Comparison of ENCODE assay signal across 23 cellular contexts in genomic region chr7:120718361-120718760, GRCh38.
"Had no signal": no experiment of that assay in that cellular context is flagged by ENCODE, and none has a peak within 500 bp of the region (broad histone marks: within the 10 kb centered on the region; RNA-seq: fewer than 3 reads in every experiment).

No MANE protein-coding gene starts in this region.

- H3K4me3 ChIP-seq: K562, SJSA1 had no signal

- H3K4me1 ChIP-seq: SJSA1 had no signal

- DNase-seq: Kasumi-1, MM.1S, NCI-H1092 treated with DMSO at 0.1 percent for 48 hours, NCI-H1417 treated with DMSO at 0.1 percent for 48 hours, NCI-H146, NCI-H1694 treated with DMSO at 0.1 percent for 48 hours, NCI-H1930, NCI-H2081, NCI-H524, NCI-H526 treated with DMSO at 0.1 percent for 48 hours, Right ventricle myocardium superior, RPMI8226, SIG-M5, SK-N-SH, SW 1271, T-helper 1 cell had no signal

- H3K36me3 Mint-ChIP-seq: IgD-negative memory B cell had no signal

- H3K4me2 ChIP-seq: KMS-11, SK-N-SH had no signal

- H3K27ac ChIP-seq: HL-60, KMS-11, SJSA1 had no signal

- FAIRE-seq: HTR-8/SVneo, K562, RCC 7860 had no signal

- H3K27ac Mint-ChIP-seq: IgD-negative memory B cell had no signal

- H3K9me3 ChIP-seq: SJSA1, SK-N-SH had no signal

- H3K4me3 Mint-ChIP-seq: IgD-negative memory B cell had no signal

- H3K36me3 ChIP-seq: SJSA1 had no signal
